ENCODE assay signal across 8 cellular contexts in the genomic region with DNA sequence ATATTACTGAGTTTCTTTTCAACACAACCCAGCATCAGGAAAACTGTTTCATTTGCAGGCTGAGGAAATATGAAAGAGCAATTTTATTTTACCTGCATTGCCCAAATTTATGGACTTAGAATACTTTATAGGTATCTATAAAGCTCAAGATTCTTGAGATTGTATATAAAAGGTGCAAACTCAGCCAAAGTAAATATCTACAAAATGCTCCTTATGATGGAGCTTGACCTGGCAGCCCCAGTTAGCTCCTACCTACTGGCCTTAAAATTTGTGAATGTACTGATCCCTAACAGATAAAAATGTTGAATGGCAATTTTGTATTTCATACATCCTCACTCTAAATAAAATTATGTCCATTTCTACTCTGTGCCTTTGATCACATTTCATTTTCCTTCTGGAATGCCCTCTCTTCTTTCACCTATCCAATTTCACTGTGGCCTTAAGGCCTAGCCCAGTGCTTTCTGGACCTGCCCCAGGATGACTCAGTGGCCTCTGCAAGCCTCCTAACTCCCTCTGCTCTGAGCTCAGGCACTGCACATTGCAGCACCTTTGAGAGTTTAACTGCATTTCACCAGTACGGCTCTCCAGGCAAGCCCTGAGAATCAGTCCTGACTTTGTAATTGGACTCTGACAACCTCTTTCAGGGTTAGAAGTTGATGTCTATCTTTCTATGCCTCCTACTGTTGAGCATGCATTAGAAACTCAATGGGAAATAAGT.
A peak's percentile ranks its signal among the peaks of the same experiment; 100 is the strongest.
DNase-seq lines count a peak whose midpoint lies in the region; FAIRE-seq and TF ChIP-seq lines count a peak whose summit lies in the region.

No MANE protein-coding gene starts in this region.

- H2AFZ ChIP-seq in astrocyte (ENCODE audit: low read depth, low read length) (no peak overlapping the region), hepatocyte (no peak overlapping the region)

- H3K9ac ChIP-seq in astrocyte (ENCODE audit: low read length), result peak overlapping the region; percentile 62

- no peaks in the 10 kb centered on the region for H3K36me3 ChIP-seq in astrocyte (ENCODE audit: insufficient read depth, low read length)
- H3K36me3 ChIP-seq in hepatocyte (replicated peaks; ENCODE audit: insufficient read depth, low read depth), result no peaks in the 10 kb centered on the region
- no peaks in the 10 kb centered on the region for H3K36me3 ChIP-seq in tibial artery

- no peaks in the 10 kb centered on the region for H3K9me3 ChIP-seq in astrocyte (ENCODE audit: insufficient read depth, low read depth, low read length)
- H3K9me3 ChIP-seq in hepatocyte (ENCODE audit: low read depth), result no peaks in the 10 kb centered on the region
- no peaks in the 10 kb centered on the region for H3K9me3 ChIP-seq in tibial artery

- peaks cover 28% of the 10 kb centered on the region for H3K4me1 ChIP-seq in astrocyte (ENCODE audit: insufficient read depth, low read length)
- H3K4me1 ChIP-seq in hepatocyte (ENCODE audit: insufficient read depth), result peaks cover 7% of the 10 kb centered on the region
- H3K4me1 ChIP-seq in tibial artery, result peaks cover 0 to 59% (median 24%) of the 10 kb centered on the region in 4 donors

- DNase-seq in HK-2 (ENCODE audit: unreplicated experiment) (peak; percentile 53), astrocyte (ENCODE audit: low read depth) (peak; percentile 89), hepatocyte (ENCODE audit: low spot score) (peak; percentile 27), tibial artery (peak; percentile 65 to 81), GF-D8 (lab: John Stamatoyannopoulos, UW) (no peak), glutamatergic neuron (no peak), C1 segment of cervical spinal cord (lab: John Stamatoyannopoulos, UW) (no peak), T-helper 9 cell (no peak)

- FAIRE-seq in astrocyte (lab: Jason Lieb, UNC), result peak; percentile 72

- H3K27ac Mint-ChIP-seq in astrocyte (ENCODE audit: unreplicated experiment) (peak overlapping the region; percentile 97), glutamatergic neuron (ENCODE audit: unreplicated experiment) (no peak overlapping the region)

- no peaks in the 10 kb centered on the region for H3K9me3 Mint-ChIP-seq in astrocyte (ENCODE audit: unreplicated experiment)
- H3K9me3 Mint-ChIP-seq in glutamatergic neuron (ENCODE audit: unreplicated experiment), result no peaks in the 10 kb centered on the region

- intact Hi-C loops in tibial artery (cut with DNase I; ENCODE audit: low total_unique reads), result no loop called here

- H4K20me1 ChIP-seq in astrocyte (ENCODE audit: insufficient read depth, low read length), result no peaks in the 10 kb centered on the region
- H4K20me1 ChIP-seq in hepatocyte (ENCODE audit: insufficient read depth, poor library complexity, severe bottlenecking), result no peaks in the 10 kb centered on the region

- H3K27ac ChIP-seq in astrocyte (ENCODE audit: low read depth, low read length), result peak overlapping the region; percentile 78
- H3K27ac ChIP-seq in hepatocyte, result no peak overlapping the region
- H3K27ac ChIP-seq in tibial artery, result peak overlapping the region; percentile 50 to 60

- H3K27me3 Mint-ChIP-seq in astrocyte (ENCODE audit: low read depth, unreplicated experiment) (no peaks in the 10 kb centered on the region), glutamatergic neuron (ENCODE audit: unreplicated experiment) (no peaks in the 10 kb centered on the region)

- H3K4me3 Mint-ChIP-seq in astrocyte (ENCODE audit: unreplicated experiment) (peak overlapping the region; percentile 62), glutamatergic neuron (ENCODE audit: unreplicated experiment) (no peak overlapping the region)

- no peaks in the 10 kb centered on the region for H3K9me2 ChIP-seq in hepatocyte (replicated peaks; ENCODE audit: insufficient read depth)

- H3K4me1 Mint-ChIP-seq in astrocyte (ENCODE audit: low read depth, unreplicated experiment) (peaks cover 42% of the 10 kb centered on the region), glutamatergic neuron (ENCODE audit: low read depth, unreplicated experiment) (no peaks in the 10 kb centered on the region)

- H3K79me2 ChIP-seq in astrocyte (ENCODE audit: insufficient read depth, low read length), result no peaks in the 10 kb centered on the region
- no peaks in the 10 kb centered on the region for H3K79me2 ChIP-seq in hepatocyte

- no peaks in the 10 kb centered on the region for H3K27me3 ChIP-seq in astrocyte (ENCODE audit: insufficient read depth, low read length)
- H3K27me3 ChIP-seq in hepatocyte, result no peaks in the 10 kb centered on the region
- H3K27me3 ChIP-seq in tibial artery, result no peaks in the 10 kb centered on the region

- H3K36me3 Mint-ChIP-seq in astrocyte (ENCODE audit: low read depth, unreplicated experiment) (peaks cover 8% of the 10 kb centered on the region), glutamatergic neuron (ENCODE audit: unreplicated experiment) (no peaks in the 10 kb centered on the region)

- 50% methylated on average over 1 of the region's 1 CpG for WGBS in hepatocyte (ENCODE audit: low lambda C conversion rate, missing lambda C conversion rate)

- TF ChIP-seq CTCF in astrocyte (IDR thresholded peaks at IDR 0.05; ENCODE audit: insufficient read depth, low read depth, low read length), result no peak
- TF ChIP-seq CTCF in hepatocyte (IDR thresholded peaks at IDR 0.05; ENCODE audit: poor library complexity), result no peak
- TF ChIP-seq CTCF in tibial artery (IDR thresholded peaks at IDR 0.05), result no peak
- no peak for TF ChIP-seq CTCF in glutamatergic neuron (IDR thresholded peaks at IDR 0.05; ENCODE audit: partially characterized antibody, unreplicated experiment)

- peak overlapping the region; percentile 81 for H3K4me2 ChIP-seq in astrocyte (ENCODE audit: low read length)
- H3K4me2 ChIP-seq in hepatocyte, result no peak overlapping the region

- H3K4me3 ChIP-seq in astrocyte (ENCODE audit: insufficient read depth, low read depth, low read length), result peak overlapping the region; percentile 30
- H3K4me3 ChIP-seq in hepatocyte, result no peak overlapping the region
- no peak overlapping the region for H3K4me3 ChIP-seq in tibial artery

Comparison
In these comparisons a context has a peak if more than half of its experiments do, and no peak if none do; other contexts are left out.
1. DNase-seq: peak in HK-2 (single experiment), astrocyte (single experiment), hepatocyte (single experiment) and tibial artery (2 of 2); none in GF-D8 (single experiment), glutamatergic neuron (single experiment), C1 segment of cervical spinal cord (0 of 14) and T-helper 9 cell (single experiment).